In the genomic region with DNA sequence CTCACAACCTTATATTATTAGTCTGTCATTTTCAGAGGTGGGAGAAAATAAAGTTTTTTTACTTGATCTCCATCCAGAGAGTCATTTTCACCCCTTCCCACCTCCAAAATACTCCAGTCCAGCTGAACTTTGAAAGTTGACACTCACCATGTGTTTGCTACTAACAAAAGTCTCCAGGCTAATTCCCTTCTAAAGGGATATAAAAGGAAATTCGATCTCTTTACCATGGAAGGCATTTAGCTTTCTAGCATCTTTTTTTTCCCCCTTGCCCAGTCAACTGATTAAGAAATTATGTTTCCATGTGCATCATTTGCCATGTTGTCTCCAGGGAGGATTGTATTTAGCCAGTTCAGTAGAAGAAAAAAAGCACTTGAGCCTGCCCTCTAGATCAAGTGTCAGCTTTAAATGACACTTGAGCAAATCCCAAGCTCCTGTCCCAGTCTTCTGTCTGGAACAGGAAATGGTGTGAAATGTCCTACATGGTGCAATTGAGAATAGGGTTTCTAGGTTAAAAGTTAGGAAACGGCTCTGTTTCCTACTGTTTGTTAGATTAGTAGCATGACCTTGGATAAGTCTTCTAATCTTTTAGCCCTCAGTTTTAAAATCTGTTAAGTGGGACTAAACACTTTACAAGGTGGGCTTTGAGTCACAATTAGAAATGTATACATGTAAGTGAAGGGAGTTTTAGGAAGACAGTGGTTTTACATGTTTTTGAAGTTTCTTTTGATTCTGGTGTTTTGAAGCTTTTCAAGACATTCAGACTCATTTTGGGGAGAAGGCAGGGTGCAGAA, we compare ENCODE assay signal across 11 cellular contexts.
A peak's percentile ranks its signal among the peaks of the same experiment; 100 is the strongest.
DNase-seq lines count a peak whose midpoint lies in the region; ATAC-seq and TF ChIP-seq lines count a peak whose summit lies in the region.
"Had no signal": no experiment of that assay in that cellular context is flagged by ENCODE, and none has a peak within 500 bp of the region (broad histone marks: within the 10 kb centered on the region; RNA-seq: fewer than 3 reads in every experiment).

No MANE protein-coding gene starts in this region.

- no peaks in the 10 kb centered on the region for H3K27me3 Mint-ChIP-seq in CD8-positive, alpha-beta T cell (ENCODE audit: low read depth)
- H3K27me3 Mint-ChIP-seq in activated CD8-positive, alpha-beta T cell treated with anti-CD3 and anti-CD28 coated beads for 36 hours, result no peaks in the 10 kb centered on the region

- no peak for DNase-seq in CD8-positive, alpha-beta T cell
- DNase-seq in LHCN-M2 (ENCODE audit: low read depth), result peak; percentile 71
- DNase-seq in activated CD8-positive, alpha-beta T cell treated with anti-CD3 and anti-CD28 coated beads for 36 hours, result no peak
- DNase-seq in mesenchymal stem cell, result peak; percentile 57
- DNase-seq in germinal center (ENCODE audit: low spot score), result no peak
- DNase-seq in OCI-M1 (lab: John Stamatoyannopoulos, UW), result no peak
- DNase-seq: EL, Peyer's patch had no signal

- intact Hi-C loops in CD8-positive, alpha-beta T cell (cut with DNase I, micrococcal nuclease), result loop anchor here in 1 of 2 experiments (5.0 kb wide), 1 partner anchor 35 kb away; no protein-coding TSS in a partner anchor
- intact Hi-C loops in activated CD8-positive, alpha-beta T cell treated with anti-CD3 and anti-CD28 coated beads for 36 hours (cut with micrococcal nuclease), result no loop called here

- H3K9me3 ChIP-seq in CD8-positive, alpha-beta T cell (ENCODE audit: low read length), result no peaks in the 10 kb centered on the region
- no peaks in the 10 kb centered on the region for H3K9me3 ChIP-seq in mesenchymal stem cell (ENCODE audit: control insufficient read depth, low read length)
- H3K9me3 ChIP-seq: Peyer's patch had no signal

- H3K4me3 Mint-ChIP-seq in CD8-positive, alpha-beta T cell, result peak overlapping the region; percentile 36
- no peak overlapping the region for H3K4me3 Mint-ChIP-seq in activated CD8-positive, alpha-beta T cell treated with anti-CD3 and anti-CD28 coated beads for 36 hours

- peaks cover 75% of the 10 kb centered on the region for H3K36me3 Mint-ChIP-seq in CD8-positive, alpha-beta T cell
- peaks cover 47% of the 10 kb centered on the region for H3K36me3 Mint-ChIP-seq in activated CD8-positive, alpha-beta T cell treated with anti-CD3 and anti-CD28 coated beads for 36 hours (ENCODE audit: low read depth)

- H3K9ac ChIP-seq in mesenchymal stem cell (ENCODE audit: low read length), result no peak overlapping the region

- CTCF ChIA-PET in CD8-positive, alpha-beta T cell (lab: Charles Lee), result interaction anchor here (1.0 to 21.6 kb wide), 7 partner anchors 11 to 142 kb away, joined by 3 to 317 read pairs (median 4); a partner anchor contains a TSS
- CTCF ChIA-PET in activated CD8-positive, alpha-beta T cell treated with anti-CD3 and anti-CD28 coated beads for 36 hours (lab: Charles Lee), result interaction anchor here (1.0 to 11.9 kb wide), 5 partner anchors 9 to 142 kb away, joined by 3 to 141 read pairs (median 5); no protein-coding TSS in a partner anchor

- 21% methylated on average over 1 of the region's 2 CpGs for WGBS in mesenchymal stem cell

- H2BK15ac ChIP-seq in mesenchymal stem cell (ENCODE audit: low read depth, poor library complexity, severe bottlenecking), result no peak overlapping the region

- H3K27ac ChIP-seq in CD8-positive, alpha-beta T cell (ENCODE audit: low read depth, low read length), result no peak overlapping the region
- no peak overlapping the region for H3K27ac ChIP-seq in mesenchymal stem cell (ENCODE audit: low read length, poor library complexity, severe bottlenecking)
- H3K27ac ChIP-seq: HL-60, Peyer's patch had no signal

- peak overlapping the region; percentile 89 for H3K27ac Mint-ChIP-seq in CD8-positive, alpha-beta T cell
- peak overlapping the region; percentile 72 for H3K27ac Mint-ChIP-seq in activated CD8-positive, alpha-beta T cell treated with anti-CD3 and anti-CD28 coated beads for 36 hours

- H3K79me1 ChIP-seq in mesenchymal stem cell (replicated peaks; ENCODE audit: low read length, poor library complexity, severe bottlenecking), result peaks cover 14% of the 10 kb centered on the region

- H2BK12ac ChIP-seq in mesenchymal stem cell (ENCODE audit: low read length in 2 of 2), result no peak overlapping the region

- H3K4me3 ChIP-seq in CD8-positive, alpha-beta T cell (ENCODE audit: low read depth, low read length), result no peak overlapping the region
- no peak overlapping the region for H3K4me3 ChIP-seq in mesenchymal stem cell (ENCODE audit: insufficient read depth in 1 of 2, low read depth in 1 of 2, low read length in 2 of 2)
- H3K4me3 ChIP-seq: Peyer's patch had no signal

- H3K27me3 ChIP-seq in CD8-positive, alpha-beta T cell (ENCODE audit: insufficient read depth, low read length), result no peaks in the 10 kb centered on the region
- H3K27me3 ChIP-seq in mesenchymal stem cell (ENCODE audit: control insufficient read depth in 1 of 2, insufficient read depth in 1 of 2, low read length in 2 of 2), result no peaks in the 10 kb centered on the region
- H3K27me3 ChIP-seq: Peyer's patch had no signal

- H3K18ac ChIP-seq in mesenchymal stem cell (ENCODE audit: low read depth in 1 of 2, low read length in 2 of 2), result no peak overlapping the region

- no peak overlapping the region for H2BK5ac ChIP-seq in mesenchymal stem cell (ENCODE audit: low read depth, low read length, poor library complexity, severe bottlenecking)

- H4K8ac ChIP-seq in mesenchymal stem cell (ENCODE audit: low read length), result no peak overlapping the region

- no peak overlapping the region for H3K23ac ChIP-seq in mesenchymal stem cell (ENCODE audit: low read length in 2 of 2)

- H4K91ac ChIP-seq in mesenchymal stem cell (ENCODE audit: low read length), result no peak overlapping the region

- no peak overlapping the region for H3K14ac ChIP-seq in mesenchymal stem cell (ENCODE audit: low read length in 2 of 2)

- no peak overlapping the region for H3K4ac ChIP-seq in mesenchymal stem cell (ENCODE audit: low read depth in 1 of 2, low read length in 2 of 2)

- no peaks in the 10 kb centered on the region for H3K9me3 Mint-ChIP-seq in CD8-positive, alpha-beta T cell
- no peaks in the 10 kb centered on the region for H3K9me3 Mint-ChIP-seq in activated CD8-positive, alpha-beta T cell treated with anti-CD3 and anti-CD28 coated beads for 36 hours

- H2BK120ac ChIP-seq in mesenchymal stem cell (ENCODE audit: low read depth, low read length), result no peak overlapping the region

- H3K4me1 Mint-ChIP-seq in CD8-positive, alpha-beta T cell (ENCODE audit: low read depth), result peaks cover 83% of the 10 kb centered on the region
- peaks cover 79% of the 10 kb centered on the region for H3K4me1 Mint-ChIP-seq in activated CD8-positive, alpha-beta T cell treated with anti-CD3 and anti-CD28 coated beads for 36 hours (ENCODE audit: low read depth)

- no peak for ATAC-seq in CD8-positive, alpha-beta T cell
- ATAC-seq in activated CD8-positive, alpha-beta T cell treated with anti-CD3 and anti-CD28 coated beads for 36 hours, result no peak
- ATAC-seq in HG03342 (IDR thresholded peaks at IDR 0.05; ENCODE audit: unreplicated experiment), result no peak
- no peak for ATAC-seq in GM18867 (IDR thresholded peaks at IDR 0.05; ENCODE audit: unreplicated experiment)

- TF ChIP-seq CTCF in CD8-positive, alpha-beta T cell (IDR thresholded peaks at IDR 0.05), result no peak
- TF ChIP-seq CTCF in activated CD8-positive, alpha-beta T cell treated with anti-CD3 and anti-CD28 coated beads for 36 hours (IDR thresholded peaks at IDR 0.05), result no peak

- no peak overlapping the region for H2AK5ac ChIP-seq in mesenchymal stem cell (ENCODE audit: low read length, severe bottlenecking)

- H3K4me1 ChIP-seq in CD8-positive, alpha-beta T cell (ENCODE audit: insufficient read depth, low read length), result peaks cover 94% of the 10 kb centered on the region
- H3K4me1 ChIP-seq in mesenchymal stem cell (ENCODE audit: control insufficient read depth, insufficient read depth, low read depth, low read length), result peaks cover 3% of the 10 kb centered on the region
- H3K4me1 ChIP-seq: Peyer's patch had no signal

- POLR2A ChIA-PET in CD8-positive, alpha-beta T cell (lab: Charles Lee), result interaction anchor here (0.6 to 2.5 kb wide), 6 partner anchors 10 to 143 kb away, joined by 3 to 9 read pairs (median 6); a partner anchor contains a TSS
- POLR2A ChIA-PET in activated CD8-positive, alpha-beta T cell treated with anti-CD3 and anti-CD28 coated beads for 36 hours (lab: Charles Lee), result interaction anchor here (0.9 to 1.5 kb wide), 4 partner anchors 9 to 75 kb away, joined by 3 to 4 read pairs (median 3); no protein-coding TSS in a partner anchor

- peaks cover 29% of the 10 kb centered on the region for H3K36me3 ChIP-seq in CD8-positive, alpha-beta T cell (ENCODE audit: insufficient read depth, low read length)
- peaks cover 8 to 18% of the 10 kb centered on the region in 2 experiments for H3K36me3 ChIP-seq in mesenchymal stem cell (ENCODE audit: control insufficient read depth in 1 of 2, insufficient read depth in 2 of 2, low read depth in 1 of 2, low read length in 2 of 2)

- no peak overlapping the region for H2AFZ ChIP-seq in mesenchymal stem cell (ENCODE audit: low read depth, low read length)

- H3K4me2 ChIP-seq in mesenchymal stem cell (ENCODE audit: low read length, poor library complexity, severe bottlenecking), result no peak overlapping the region

Comparison
In these comparisons a context has a peak if more than half of its experiments do, and no peak if none do; other contexts are left out.
1. DNase-seq: peak in LHCN-M2 (single experiment) and mesenchymal stem cell (single experiment); none in CD8-positive, alpha-beta T cell (0 of 7), activated CD8-positive, alpha-beta T cell treated with anti-CD3 and anti-CD28 coated beads for 36 hours (single experiment), germinal center (single experiment) and OCI-M1 (single experiment).